21 cellular contexts compared by ENCODE assay signal in the genomic region with DNA sequence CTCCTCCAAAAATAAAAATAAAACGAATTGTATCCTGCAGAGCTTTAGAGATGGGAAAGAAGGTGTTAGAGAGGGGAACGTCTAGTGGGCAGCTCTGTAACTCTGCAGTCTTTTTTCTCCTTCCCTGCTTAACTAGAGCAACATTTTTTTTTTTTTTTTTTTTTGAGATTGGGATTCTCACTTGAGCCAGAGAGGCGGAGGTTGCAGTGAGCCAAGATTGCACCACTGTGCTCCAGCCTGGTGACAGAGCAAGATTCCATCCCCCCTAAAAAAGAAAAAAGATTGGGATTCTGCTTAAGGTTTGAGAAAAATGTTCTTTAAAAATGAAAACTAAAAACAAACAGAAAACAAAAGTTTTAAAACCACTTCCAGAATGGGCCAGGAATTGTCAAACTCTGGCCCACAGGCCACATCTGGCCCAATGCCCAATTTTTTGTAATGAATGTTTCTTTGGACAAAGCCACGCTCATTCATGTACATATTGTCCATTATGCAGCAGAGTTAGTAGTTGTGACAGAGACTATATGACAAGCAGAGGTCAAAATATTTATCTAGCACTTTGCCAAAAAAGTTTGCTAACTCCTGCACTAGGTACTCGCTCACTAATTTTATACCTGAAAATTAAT.
"Had no signal": no experiment of that assay in that cellular context is flagged by ENCODE, and none has a peak within 500 bp of the region (broad histone marks: within the 10 kb centered on the region; RNA-seq: fewer than 3 reads in every experiment).

No MANE protein-coding gene starts in this region.

- H3K4me1 ChIP-seq: parathyroid adenoma had no signal

- H2AFZ ChIP-seq: parathyroid adenoma had no signal

- ATAC-seq: activated CD8-positive, alpha-beta T cell treated with anti-CD3 and anti-CD28 coated beads for 36 hours; natural killer cell treated with Interleukin-12 subunit alpha and Interleukin-12 subunit beta and Interleukin-15 and Interleukin-18, amount 100 ng/mL, for 72 hours had no signal

- H3K9me3 ChIP-seq: esophagus muscularis mucosa, neutrophil, tibial nerve had no signal

- DNase-seq: activated CD4-positive, alpha-beta T cell treated with anti-CD3 and anti-CD28 coated beads for 48 hours; activated CD4-positive, CD25-positive, alpha-beta regulatory T cell; activated CD8-positive, alpha-beta T cell treated with anti-CD3 and anti-CD28 coated beads for 36 hours; activated naive CD4-positive, alpha-beta T cell treated with Interleukin-2 at 50 U/mL for 16 hours; activated naive CD8-positive, alpha-beta T cell treated with anti-CD3 and anti-CD28 coated beads, Interleukin-2, amount 10 ng/mL, durations not matched to agents 7 days and 5 days; activated T-cell treated with anti-CD3 and anti-CD28 coated beads, Interleukin-2, amount 50 U/mL, for 1 hour; effector memory CD4-positive, alpha-beta T cell; immature natural killer cell; kidney glomerular epithelial cell; mesendoderm; stimulated activated CD4-positive, alpha-beta T cell treated with anti-CD3 and anti-CD28 coated beads, Interleukin-12 subunit alpha, Interleukin-12 subunit beta, amount 100 ng/mL, for 4 hours; stimulated activated CD4-positive, alpha-beta T cell treated with anti-CD3 and anti-CD28 coated beads, Interleukin-1b, Interleukin-23, amount 100 ng/mL, for 48 hours; stimulated activated CD8-positive, alpha-beta memory T cell treated with anti-CD3 and anti-CD28 coated beads, Interleukin-4, amount 100 ng/mL, for 48 hours; stimulated activated naive CD4-positive, alpha-beta T cell treated with Interleukin-2 at 50 U/mL for 16 hours; T-helper 1 cell; T-helper 9 cell had no signal

- H3K27me3 ChIP-seq: esophagus muscularis mucosa, neutrophil, tibial nerve had no signal

- H3K79me2 ChIP-seq: parathyroid adenoma had no signal

- H3K4me3 ChIP-seq: esophagus muscularis mucosa, tibial nerve had no signal

- H3K36me3 ChIP-seq: esophagus muscularis mucosa, neutrophil, tibial nerve had no signal

- H3K27ac ChIP-seq: esophagus muscularis mucosa, neutrophil, parathyroid adenoma, tibial nerve had no signal

- H3K9ac ChIP-seq: parathyroid adenoma had no signal
